In the genomic region with DNA sequence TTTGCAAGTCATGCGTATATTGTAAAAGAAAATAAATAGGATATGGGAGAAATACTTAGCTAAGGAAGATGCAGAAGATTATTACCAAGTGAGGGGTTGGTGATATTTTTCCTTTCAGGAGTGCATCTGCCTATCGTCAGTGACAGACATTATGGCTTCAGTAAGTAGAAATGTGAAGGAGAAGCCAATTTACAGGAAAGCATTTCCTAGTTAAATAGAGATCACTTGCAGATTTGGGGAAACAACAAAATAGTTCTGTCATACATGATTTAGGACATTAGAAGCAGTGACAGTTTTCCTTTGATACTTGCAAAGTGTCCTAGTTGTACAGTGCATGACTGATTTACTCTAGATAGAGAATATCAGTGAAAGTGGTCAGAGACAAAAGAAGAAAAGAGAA, we compare ENCODE assay signal across 24 cellular contexts.
A peak's percentile ranks its signal among the peaks of the same experiment; 100 is the strongest.
DNase-seq lines count a peak whose midpoint lies in the region; ATAC-seq, FAIRE-seq and TF ChIP-seq lines count a peak whose summit lies in the region.
"Had no signal": no experiment of that assay in that cellular context is flagged by ENCODE, and none has a peak within 500 bp of the region (broad histone marks: within the 10 kb centered on the region; RNA-seq: fewer than 3 reads in every experiment).

No MANE protein-coding gene starts in this region.

- no peak for TF ChIP-seq RAD21 in SK-N-SH (IDR thresholded peaks at IDR 0.05; ENCODE audit: low read length)

- H3K4me3 ChIP-seq in PC-3 (ENCODE audit: low read length) (no peak overlapping the region), SK-N-SH (ENCODE audit: low read depth in 2 of 2, low read length in 1 of 2) (no peak overlapping the region), SU-DHL-6 (ENCODE audit: insufficient read depth, low read length, poor library complexity, severe bottlenecking) (no peak overlapping the region)
- H3K4me3 ChIP-seq: A549; BLaER1 treated with 17β-estradiol and CSF1 and Interleukin-3, amounts not matched to agents 10 nM and 100 nM; GM12878 had no signal

- H3K27me3 Mint-ChIP-seq in HFFc6 (ENCODE audit: insufficient read depth): no peaks in the 10 kb centered on the region
- H3K27me3 Mint-ChIP-seq: B cell; CD4-positive, alpha-beta T cell had no signal

- peaks cover 5% of the 10 kb centered on the region for H3K4me1 ChIP-seq in PC-3 (ENCODE audit: insufficient read depth, low read length)
- H3K4me1 ChIP-seq in SK-N-SH (ENCODE audit: control insufficient read depth in 1 of 2, insufficient read depth in 2 of 2, low read depth in 1 of 2, low read length in 1 of 2): no peaks in the 10 kb centered on the region; a peak in 1 of 4 replicates
- H3K4me1 ChIP-seq: A549; BLaER1 treated with 17β-estradiol and CSF1 and Interleukin-3, amounts not matched to agents 10 nM and 100 nM had no signal

- H3K36me3 Mint-ChIP-seq in HFFc6 (ENCODE audit: low read depth): no peaks in the 10 kb centered on the region
- H3K36me3 Mint-ChIP-seq: CD8-positive, alpha-beta T cell had no signal

- H3K27ac Mint-ChIP-seq in HFFc6: no peak overlapping the region
- H3K27ac Mint-ChIP-seq: B cell; CD4-positive, alpha-beta T cell; CD8-positive, alpha-beta T cell had no signal

- intact Hi-C loops in PC-3 (cut with micrococcal nuclease): no loop called here

- CTCF ChIA-PET in PC-3 (lab: Charles Lee) (no interaction called here), SK-N-SH (lab: Yijun Ruan, JAX) (no interaction called here)

- H3K27me3 ChIP-seq in PC-3 (ENCODE audit: low read length) (no peaks in the 10 kb centered on the region), SK-N-SH (ENCODE audit: insufficient read depth) (no peaks in the 10 kb centered on the region), SU-DHL-6 (ENCODE audit: low read length) (no peaks in the 10 kb centered on the region)
- H3K27me3 ChIP-seq: BLaER1 treated with 17β-estradiol and CSF1 and Interleukin-3, amounts not matched to agents 10 nM and 100 nM had no signal

- peaks cover 41% of the 10 kb centered on the region for H3K9me3 Mint-ChIP-seq in HFFc6

- no peak overlapping the region for H3K4me2 ChIP-seq in PC-3 (ENCODE audit: low read length)
- H3K4me2 ChIP-seq in SK-N-SH: no peak overlapping the region
- no peak overlapping the region for H3K4me2 ChIP-seq in SU-DHL-6 (ENCODE audit: low read depth, low read length, poor library complexity, severe bottlenecking)
- H3K4me2 ChIP-seq: A549 had no signal

- no peak for ATAC-seq in PC-3
- ATAC-seq: A549; CD8-positive, alpha-beta T cell; GM12878 had no signal

- no peak overlapping the region for H3K9ac ChIP-seq in PC-3 (ENCODE audit: low read length)
- no peak overlapping the region for H3K9ac ChIP-seq in SK-N-SH
- no peak overlapping the region for H3K9ac ChIP-seq in SU-DHL-6 (ENCODE audit: low read length)
- H3K9ac ChIP-seq: BLaER1 treated with 17β-estradiol and CSF1 and Interleukin-3, amounts not matched to agents 10 nM and 100 nM had no signal

- H2AFZ ChIP-seq in PC-3 (ENCODE audit: low read length) (no peak overlapping the region), SK-N-SH (ENCODE audit: low read depth) (no peak overlapping the region), SU-DHL-6 (ENCODE audit: low read depth, low read length, severe bottlenecking) (peak overlapping the region; percentile 20)

- no peaks in the 10 kb centered on the region for H3K9me2 ChIP-seq in PC-3 (replicated peaks; ENCODE audit: low read length)
- no peaks in the 10 kb centered on the region for H3K9me2 ChIP-seq in SK-N-SH
- no peaks in the 10 kb centered on the region for H3K9me2 ChIP-seq in SU-DHL-6 (replicated peaks; ENCODE audit: insufficient read depth, low read length)

- peak; percentile 72 for FAIRE-seq in D721Med (lab: Jason Lieb, UNC)
- FAIRE-seq: A549, GM12878, GM12892, GM18507 had no signal

- TF ChIP-seq EP300 in SK-N-SH (IDR thresholded peaks at IDR 0.05; ENCODE audit: borderline replicate concordance in 1 of 2, low read depth in 1 of 2, low read length in 1 of 2): peak in 1 of 2 experiments; percentile 37; a peak in 1 of 4 replicates

- H3K79me2 ChIP-seq in PC-3 (ENCODE audit: low read length) (no peaks in the 10 kb centered on the region), SK-N-SH (ENCODE audit: insufficient read depth) (no peaks in the 10 kb centered on the region), SU-DHL-6 (ENCODE audit: insufficient read depth, low read length) (no peaks in the 10 kb centered on the region)

- no peaks in the 10 kb centered on the region for H3K36me3 ChIP-seq in PC-3 (ENCODE audit: low read depth, low read length)
- no peaks in the 10 kb centered on the region for H3K36me3 ChIP-seq in SK-N-SH (replicated peaks in 1 of 2; ENCODE audit: control insufficient read depth in 1 of 2, insufficient read depth in 2 of 2, low read length in 1 of 2)
- H3K36me3 ChIP-seq in SU-DHL-6 (ENCODE audit: low read length): no peaks in the 10 kb centered on the region
- H3K36me3 ChIP-seq: BLaER1 treated with 17β-estradiol and CSF1 and Interleukin-3, amounts not matched to agents 10 nM and 100 nM had no signal

- POLR2A ChIA-PET in PC-3 (lab: Charles Lee; ENCODE audit: unreplicated experiment) (no interaction called here), SK-N-SH (lab: Yijun Ruan, JAX) (no interaction called here)

- no peaks in the 10 kb centered on the region for H3K4me1 Mint-ChIP-seq in HFFc6 (ENCODE audit: low read depth)
- H3K4me1 Mint-ChIP-seq: B cell had no signal

- DNase-seq in D721Med (ENCODE audit: insufficient read length, low spot score) (no peak), PC-3 (no peak), SK-N-SH (no peak), COLO668 (lab: John Stamatoyannopoulos, UW; ENCODE audit: unreplicated experiment) (no peak), DMS 273 (lab: John Stamatoyannopoulos, UW; ENCODE audit: unreplicated experiment) (no peak), HFFc6 (no peak)
- no peak for DNase-seq in activated CD4-positive, alpha-beta T cell treated with anti-CD3 and anti-CD28 coated beads, Interleukin-2, amount 50 U/mL, for 4 hours
- DNase-seq: CD4-positive, alpha-beta T cell; CD8-positive, alpha-beta T cell; COR-L47; DMS 273 treated with DMSO at 0.1 percent for 48 hours; DMS79; DND-41; EL; GDM1 had no signal

- no peak overlapping the region for H3K4me3 Mint-ChIP-seq in HFFc6
- H3K4me3 Mint-ChIP-seq: B cell; CD4-positive, alpha-beta T cell; CD8-positive, alpha-beta T cell had no signal

- H3K9me3 ChIP-seq in PC-3 (ENCODE audit: low read length): no peaks in the 10 kb centered on the region
- no peaks in the 10 kb centered on the region for H3K9me3 ChIP-seq in SK-N-SH
- H3K9me3 ChIP-seq in SU-DHL-6 (ENCODE audit: insufficient read depth, low read length): peaks cover 2% of the 10 kb centered on the region; the same call in 1 of the 2 replicates
- H3K9me3 ChIP-seq: A549 had no signal

- no peaks in the 10 kb centered on the region for H4K20me1 ChIP-seq in PC-3 (ENCODE audit: low read length)
- H4K20me1 ChIP-seq in SK-N-SH (ENCODE audit: insufficient read depth): no peaks in the 10 kb centered on the region
- H4K20me1 ChIP-seq in SU-DHL-6 (ENCODE audit: low read depth, low read length): no peaks in the 10 kb centered on the region
- H4K20me1 ChIP-seq: BLaER1 treated with 17β-estradiol and CSF1 and Interleukin-3, amounts not matched to agents 10 nM and 100 nM had no signal

- BruUV-seq in PC-3 (replicated peaks; lab: Mats Ljungman, UMichigan): no TSS peak

- TF ChIP-seq CTCF in D721Med (IDR thresholded peaks at IDR 0.05; ENCODE audit: insufficient read depth, missing control alignments): no peak
- TF ChIP-seq CTCF in PC-3 (conservative IDR thresholded peaks at IDR 0.05; ENCODE audit: low read depth, low read length): no peak
- no peak for TF ChIP-seq CTCF in SK-N-SH (IDR thresholded peaks at IDR 0.05)
- no peak for TF ChIP-seq CTCF in SU-DHL-6 (IDR thresholded peaks at IDR 0.05; ENCODE audit: insufficient read depth, low read length, poor library complexity, severe bottlenecking)
- TF ChIP-seq CTCF in HFFc6 (IDR thresholded peaks at IDR 0.05): no peak

- 48% methylated on average over 2 of the region's 2 CpGs for WGBS in SK-N-SH (ENCODE audit: low lambda C conversion rate)

- H3K27ac ChIP-seq in PC-3 (ENCODE audit: low read length): peak overlapping the region; percentile 25; the same call in 1 of the 2 replicates
- H3K27ac ChIP-seq in SK-N-SH (ENCODE audit: low read depth in 2 of 2, low read length in 1 of 2): peak overlapping the region in 1 of 2 experiments; percentile 31; a peak in 1 of 4 replicates
- H3K27ac ChIP-seq in SU-DHL-6 (ENCODE audit: low read depth, low read length): no peak overlapping the region
- H3K27ac ChIP-seq: 22Rv1; A549; BLaER1 treated with 17β-estradiol and CSF1 and Interleukin-3, amounts not matched to agents 10 nM and 100 nM; C4-2B had no signal

- no peaks in the 10 kb centered on the region for H3F3A ChIP-seq in PC-3 (ENCODE audit: low read length, unreplicated experiment)
- no peaks in the 10 kb centered on the region for H3F3A ChIP-seq in SK-N-SH (replicated peaks; ENCODE audit: insufficient read depth)
- H3F3A ChIP-seq in SU-DHL-6 (ENCODE audit: insufficient read depth): no peaks in the 10 kb centered on the region

TF ChIP-seq in SK-N-SH, 30 proteins besides CTCF, POLR2A, EP300 and RAD21:
- peak; percentile 49 for TF ChIP-seq GATA2 (CRISPR knock-in tag; IDR thresholded peaks at IDR 0.05)
- TF ChIP-seq RFX5 (IDR thresholded peaks at IDR 0.05; ENCODE audit: low read length): no peak
TF ChIP-seq in SK-N-SH: peak in this region for 1.
